7 cellular contexts compared by ENCODE assay signal in genomic region chr1:32066489-32066873, GRCh38. TPM values are rescaled to one million over a fixed set of nuclear protein-coding genes. Genes with fewer than 3 reads are reported as not detected.
DNase-seq lines count a peak whose midpoint lies in the region; ATAC-seq and TF ChIP-seq lines count a peak whose summit lies in the region.

No MANE protein-coding gene starts in this region.

- ATAC-seq in memory B cell (ENCODE audit: low read depth): peak; percentile 72
- ATAC-seq in HG02870 (IDR thresholded peaks at IDR 0.05; ENCODE audit: unreplicated experiment): no peak
- no peak for ATAC-seq in HG02884 (IDR thresholded peaks at IDR 0.05; ENCODE audit: unreplicated experiment)
- no peak for ATAC-seq in HG03442 (IDR thresholded peaks at IDR 0.05; ENCODE audit: unreplicated experiment)

- H3K4me3 Mint-ChIP-seq in chondrocyte (ENCODE audit: unreplicated experiment) (no peak overlapping the region), memory B cell (no peak overlapping the region)

- no peaks in the 10 kb centered on the region for H3K9me3 Mint-ChIP-seq in chondrocyte (ENCODE audit: low read depth)
- H3K9me3 Mint-ChIP-seq in memory B cell: no peaks in the 10 kb centered on the region

- H3K36me3 Mint-ChIP-seq in chondrocyte (ENCODE audit: low read depth) (peaks cover 4% of the 10 kb centered on the region), memory B cell (peaks cover 2% of the 10 kb centered on the region)

- TF ChIP-seq CTCF in chondrocyte (IDR thresholded peaks at IDR 0.05): no peak

- H3K27ac Mint-ChIP-seq in chondrocyte (ENCODE audit: unreplicated experiment): peak overlapping the region; percentile 42
- H3K27ac Mint-ChIP-seq in memory B cell: no peak overlapping the region

- H3K27me3 Mint-ChIP-seq in chondrocyte (ENCODE audit: low read depth) (no peaks in the 10 kb centered on the region), memory B cell (peaks cover 2% of the 10 kb centered on the region)

- DNase-seq in H4 (ENCODE audit: low spot score) (peak; percentile 64), NOMO-1 treated with dmso at 0.1 percent for 144 hours (lab: John Stamatoyannopoulos, UW; ENCODE audit: unreplicated experiment) (peak; percentile 97), chondrocyte (ENCODE audit: low spot score) (no peak), memory B cell (ENCODE audit: low spot score in 2 of 2) (no peak)

- H3K4me1 Mint-ChIP-seq in chondrocyte (ENCODE audit: low read depth): peaks cover 59% of the 10 kb centered on the region
- H3K4me1 Mint-ChIP-seq in memory B cell: peaks cover 7% of the 10 kb centered on the region

RNA-seq across cellular contexts. Expression of gene TMEM39B, which starts 6.3 kb away (rescaled TPM):
- total RNA-seq in H4 (2014; rRNA removed; shearing (Covaris generic)): 8.3 and 10.2 TPM in 2 replicates
- total RNA-seq in chondrocyte: 13.9 to 15.8 TPM (median 14.1 TPM) in 3 replicates

RNA-seq across cellular contexts. Expression of gene KPNA6, which starts 41.4 kb away (rescaled TPM):
- 33.8 and 33.9 TPM in 2 replicates for total RNA-seq in H4 (2014; rRNA removed; shearing (Covaris generic))
- 66.3 to 89.3 TPM (median 80.9 TPM) in 3 replicates for total RNA-seq in chondrocyte

RNA-seq across cellular contexts. Expression of gene KHDRBS1, which starts 52.8 kb away (rescaled TPM):
- 67.7 and 75.3 TPM in 2 replicates for total RNA-seq in H4 (2014; rRNA removed; shearing (Covaris generic))
- total RNA-seq in chondrocyte: 90.5 to 136 TPM (median 95.1 TPM) in 3 replicates

Comparison
In these comparisons a context has a peak if more than half of its experiments do, and no peak if none do; other contexts are left out.
1. DNase-seq: peak in H4 (single experiment) and NOMO-1 treated with dmso at 0.1 percent for 144 hours (single experiment); none in chondrocyte (single experiment) and memory B cell (0 of 2).